16 cellular contexts compared by ENCODE assay signal in genomic region chr15:68300115-68300940, GRCh38. TPM values are rescaled to one million over a fixed set of nuclear protein-coding genes. Genes with fewer than 3 reads are reported as not detected.
DNase-seq lines count a peak whose midpoint lies in the region; ATAC-seq and TF ChIP-seq lines count a peak whose summit lies in the region.
"Had no signal": no experiment of that assay in that cellular context is flagged by ENCODE, and none has a peak within 500 bp of the region (broad histone marks: within the 10 kb centered on the region; RNA-seq: fewer than 3 reads in every experiment).

No MANE protein-coding gene starts in this region.

- no peak overlapping the region for H4K8ac ChIP-seq in H9 (replicated peaks; ENCODE audit: insufficient read length, low read depth, low read length)

- WGBS in right lobe of liver (ENCODE audit: insufficient coverage, low coverage, low lambda C conversion rate, missing lambda C conversion rate), result 28% methylated on average over 3 of the region's 6 CpGs
- no CpG with 5 or more reads among the region's 6 CpGs for WGBS in H9 (ENCODE audit: extremely low coverage, insufficient read length, low lambda C conversion rate)

- H3K23me2 ChIP-seq in H9 (ENCODE audit: insufficient read length, low read depth, low read length, poor library complexity, severe bottlenecking), result no peaks in the 10 kb centered on the region

- H3K79me2 ChIP-seq in H9 (ENCODE audit: insufficient read depth, low read length), result no peaks in the 10 kb centered on the region

- no peak overlapping the region for H2BK12ac ChIP-seq in H9 (ENCODE audit: insufficient read length, low read depth, low read length)

- H2BK20ac ChIP-seq in H9 (ENCODE audit: low read depth, low read length, poor library complexity, severe bottlenecking), result no peak overlapping the region

- no peak overlapping the region for H2BK15ac ChIP-seq in H9 (ENCODE audit: low read depth, low read length)

- no peak overlapping the region for H3K4me2 ChIP-seq in H9 (ENCODE audit: insufficient read depth, insufficient read length, low read length)

- H3K79me1 ChIP-seq in H9 (ENCODE audit: insufficient read depth, low read depth, low read length, poor library complexity, severe bottlenecking), result no peaks in the 10 kb centered on the region

- DNase-seq in activated naive CD8-positive, alpha-beta T cell treated with anti-CD3 and anti-CD28 coated beads for 36 hours, result no peak
- DNase-seq in right lobe of liver (peak in 1 of 3 donors; percentile 85), tibial artery (peak in 1 of 2 donors; percentile 33), H9 (no peak), SIG-M5 (lab: John Stamatoyannopoulos, UW) (no peak)
- DNase-seq in stimulated activated CD4-positive, alpha-beta T cell treated with anti-CD3 and anti-CD28 coated beads, Interleukin-4, amount 100 ng/mL, for 24 hours, result no peak
- DNase-seq: activated B cell treated with CpG ODN at 0.5 μM for 24 hours; GF-D8; NCI-H748 treated with DMSO at 0.1 percent for 48 hours; stimulated activated CD4-positive, alpha-beta T cell treated with anti-CD3 and anti-CD28 coated beads, Interleukin-15, amount 100 ng/mL, for 24 hours; T-helper 1 cell had no signal

- no peak overlapping the region for H4K91ac ChIP-seq in H9 (ENCODE audit: insufficient read length, low read depth, low read length)

- peaks cover 0 to 35% (median 5%) of the 10 kb centered on the region in 4 donors for H3K4me1 ChIP-seq in right lobe of liver
- H3K4me1 ChIP-seq in tibial artery, result peaks cover 0 to 34% (median 9%) of the 10 kb centered on the region in 4 donors
- H3K4me1 ChIP-seq in H9 (ENCODE audit: insufficient read depth, low read length), result no peaks in the 10 kb centered on the region; the same call in 1 of the 2 replicates
- H3K4me1 ChIP-seq: prostate gland had no signal

- no peak overlapping the region for H3K23ac ChIP-seq in H9 (ENCODE audit: insufficient read length, low read depth, low read length)

- H4K5ac ChIP-seq in H9 (ENCODE audit: insufficient read length, low read depth, low read length), result no peak overlapping the region

- intact Hi-C loops in right lobe of liver (cut with DNase I), result loop anchor here (5.0 to 10.0 kb wide), 2 partner anchors 46 to 87 kb away; no protein-coding TSS in a partner anchor
- intact Hi-C loops in tibial artery (cut with DNase I; ENCODE audit: low total_unique reads), result loop anchor here (10.0 kb wide), 1 partner anchor 254 kb away; no protein-coding TSS in a partner anchor

- H3T11ph ChIP-seq in H9 (ENCODE audit: low read length), result no peak overlapping the region

- H3K27ac Mint-ChIP-seq in activated naive CD8-positive, alpha-beta T cell, result peak overlapping the region; percentile 87
- no peak overlapping the region for H3K27ac Mint-ChIP-seq in activated naive CD8-positive, alpha-beta T cell treated with anti-CD3 and anti-CD28 coated beads for 36 hours
- H3K27ac Mint-ChIP-seq in activated T-helper 17 cell treated with anti-CD3 and anti-CD28 coated beads, Interleukin-2, amount 50 U/mL, for 72 hours, result peak overlapping the region; percentile 62
- H3K27ac Mint-ChIP-seq in H9, result no peak overlapping the region; a peak in 1 of 7 replicates

- H3K9me3 ChIP-seq in right lobe of liver (no peaks in the 10 kb centered on the region), tibial artery (no peaks in the 10 kb centered on the region), H9 (ENCODE audit: control insufficient read depth, low read depth, low read length) (no peaks in the 10 kb centered on the region)
- H3K9me3 ChIP-seq: prostate gland had no signal

- no peak overlapping the region for H2AFZ ChIP-seq in H9 (ENCODE audit: low read length)

- TF ChIP-seq POLR2A in right lobe of liver (IDR thresholded peaks at IDR 0.05), result no peak

- no peak overlapping the region for H2AK5ac ChIP-seq in H9 (ENCODE audit: insufficient read length, low read length)

- TF ChIP-seq CTCF in right lobe of liver (IDR thresholded peaks at IDR 0.05) (no peak), tibial artery (IDR thresholded peaks at IDR 0.05) (no peak), H9 (conservative IDR thresholded peaks at IDR 0.05) (no peak)

- no peaks in the 10 kb centered on the region for H3K27me3 Mint-ChIP-seq in activated naive CD8-positive, alpha-beta T cell
- no peaks in the 10 kb centered on the region for H3K27me3 Mint-ChIP-seq in activated naive CD8-positive, alpha-beta T cell treated with anti-CD3 and anti-CD28 coated beads for 36 hours
- H3K27me3 Mint-ChIP-seq in activated T-helper 17 cell treated with anti-CD3 and anti-CD28 coated beads, Interleukin-2, amount 50 U/mL, for 72 hours, result no peaks in the 10 kb centered on the region
- no peaks in the 10 kb centered on the region for H3K27me3 Mint-ChIP-seq in H9 (ENCODE audit: low read depth)
- H3K27me3 Mint-ChIP-seq: activated B cell treated with CpG ODN at 0.5 μM for 24 hours had no signal

- H3K27ac ChIP-seq in right lobe of liver, result peak overlapping the region; percentile 47 to 92 (median 83)
- peak overlapping the region; percentile 43 to 53 for H3K27ac ChIP-seq in tibial artery
- H3K27ac ChIP-seq in H9 (ENCODE audit: insufficient read length, low read depth, low read length), result no peak overlapping the region

- peaks cover 35% of the 10 kb centered on the region for H3K4me1 Mint-ChIP-seq in activated naive CD8-positive, alpha-beta T cell (ENCODE audit: low read depth)
- peaks cover 27% of the 10 kb centered on the region for H3K4me1 Mint-ChIP-seq in activated naive CD8-positive, alpha-beta T cell treated with anti-CD3 and anti-CD28 coated beads for 36 hours
- H3K4me1 Mint-ChIP-seq in activated T-helper 17 cell treated with anti-CD3 and anti-CD28 coated beads, Interleukin-2, amount 50 U/mL, for 72 hours, result peaks cover 5% of the 10 kb centered on the region
- peaks cover 18 to 19% of the 10 kb centered on the region in 2 experiments for H3K4me1 Mint-ChIP-seq in H9

- H3K9ac ChIP-seq in H9 (ENCODE audit: extremely low read depth, insufficient read length, low read length), result no peak overlapping the region

- H3K36me3 Mint-ChIP-seq in activated naive CD8-positive, alpha-beta T cell, result no peaks in the 10 kb centered on the region
- H3K36me3 Mint-ChIP-seq in activated naive CD8-positive, alpha-beta T cell treated with anti-CD3 and anti-CD28 coated beads for 36 hours, result peaks cover 7% of the 10 kb centered on the region
- peaks cover 12% of the 10 kb centered on the region for H3K36me3 Mint-ChIP-seq in activated T-helper 17 cell treated with anti-CD3 and anti-CD28 coated beads, Interleukin-2, amount 50 U/mL, for 72 hours (ENCODE audit: low read depth)
- H3K36me3 Mint-ChIP-seq in H9 (ENCODE audit: insufficient read depth in 1 of 3, low read depth in 3 of 3), result peaks cover 0 to 10% (median 5%) of the 10 kb centered on the region in 3 experiments; a peak in 3 of 7 replicates

- no peaks in the 10 kb centered on the region for H4K20me1 ChIP-seq in H9 (ENCODE audit: control insufficient read depth, insufficient read depth, insufficient read length)

- no peak overlapping the region for H3K4me3 Mint-ChIP-seq in activated naive CD8-positive, alpha-beta T cell
- H3K4me3 Mint-ChIP-seq in activated naive CD8-positive, alpha-beta T cell treated with anti-CD3 and anti-CD28 coated beads for 36 hours, result no peak overlapping the region
- H3K4me3 Mint-ChIP-seq in activated T-helper 17 cell treated with anti-CD3 and anti-CD28 coated beads, Interleukin-2, amount 50 U/mL, for 72 hours, result peak overlapping the region; percentile 65
- H3K4me3 Mint-ChIP-seq in H9, result no peak overlapping the region

- H3K36me3 ChIP-seq in right lobe of liver (no peaks in the 10 kb centered on the region), tibial artery (peaks cover 24 to 26% (median 25%) of the 10 kb centered on the region in 3 donors)
- H3K36me3 ChIP-seq: cardiac muscle cell, prostate gland had no signal

- H2BK5ac ChIP-seq in H9 (ENCODE audit: insufficient read length, low read length), result no peak overlapping the region

- H3K4ac ChIP-seq in H9 (ENCODE audit: low read depth, low read length), result no peak overlapping the region

- H3K14ac ChIP-seq in H9 (ENCODE audit: insufficient read depth, low read length), result no peak overlapping the region

- no peak overlapping the region for H2BK120ac ChIP-seq in H9 (ENCODE audit: low read depth, low read length, poor library complexity, severe bottlenecking)

- no peak overlapping the region for H3K18ac ChIP-seq in H9 (ENCODE audit: insufficient read length, low read depth, low read length)

- no peaks in the 10 kb centered on the region for H3K9me3 Mint-ChIP-seq in activated naive CD8-positive, alpha-beta T cell (ENCODE audit: low read depth)
- no peaks in the 10 kb centered on the region for H3K9me3 Mint-ChIP-seq in activated naive CD8-positive, alpha-beta T cell treated with anti-CD3 and anti-CD28 coated beads for 36 hours
- H3K9me3 Mint-ChIP-seq in activated T-helper 17 cell treated with anti-CD3 and anti-CD28 coated beads, Interleukin-2, amount 50 U/mL, for 72 hours, result no peaks in the 10 kb centered on the region
- no peaks in the 10 kb centered on the region for H3K9me3 Mint-ChIP-seq in H9
- H3K9me3 Mint-ChIP-seq: activated B cell treated with CpG ODN at 0.5 μM for 24 hours; activated naive CD4-positive, alpha-beta T cell treated with anti-CD3 and anti-CD28 coated beads, Interleukin-2, amount 50 U/mL, for 72 hours had no signal

- ATAC-seq in activated T-helper 17 cell treated with anti-CD3 and anti-CD28 coated beads, Interleukin-2, amount 50 U/mL, for 72 hours (replicated peaks), result no peak
- peak; percentile 57 to 85 (median 72) for ATAC-seq in right lobe of liver

- H3K4me3 ChIP-seq in right lobe of liver (no peak overlapping the region), tibial artery (no peak overlapping the region)
- H3K4me3 ChIP-seq: cardiac muscle cell had no signal

- H3K27me3 ChIP-seq in right lobe of liver (no peaks in the 10 kb centered on the region), tibial artery (no peaks in the 10 kb centered on the region), H9 (ENCODE audit: insufficient read depth, low read length) (no peaks in the 10 kb centered on the region)
- H3K27me3 ChIP-seq: cardiac muscle cell had no signal

- no peak overlapping the region for H3K56ac ChIP-seq in H9 (ENCODE audit: insufficient read length, low read depth, low read length)

RNA-seq across cellular contexts. Expression of gene FEM1B, which starts 22.8 kb away (rescaled TPM):
- 10 to 100 TPM; 37.0 to 44.1 TPM for total RNA-seq in activated naive CD8-positive, alpha-beta T cell treated with anti-CD3 and anti-CD28 coated beads for 36 hours
- 10 to 100 TPM; 35.1 to 43.6 TPM for total RNA-seq in activated T-helper 17 cell treated with anti-CD3 and anti-CD28 coated beads, Interleukin-2, amount 50 U/mL, for 72 hours
- total RNA-seq in right lobe of liver (10 to 100 TPM; 17.7 to 28.3 (median 23.1) TPM), H9 (2021) (77.9 and 83.3 TPM in 2 replicates)

Comparison
In these comparisons a context has a peak if more than half of its experiments do, and no peak if none do; other contexts are left out.
1. H3K27ac Mint-ChIP-seq: peak in activated naive CD8-positive, alpha-beta T cell (single experiment) and activated T-helper 17 cell treated with anti-CD3 and anti-CD28 coated beads, Interleukin-2, amount 50 U/mL, for 72 hours (single experiment); none in activated naive CD8-positive, alpha-beta T cell treated with anti-CD3 and anti-CD28 coated beads for 36 hours (single experiment) and H9 (0 of 3).